Comparison of ENCODE assay signal across 8 cellular contexts in genomic region chr12:9283346-9284095, GRCh38.
DNase-seq lines count a peak whose midpoint lies in the region; ATAC-seq and TF ChIP-seq lines count a peak whose summit lies in the region.
"Not testable (repeated sequence)": the region's sequence is repeated elsewhere in the genome, so short reads cannot be mapped to it uniquely, and the experiment has no call there.

No MANE protein-coding gene starts in this region.

- POLR2A ChIA-PET in T-cell (lab: Charles Lee), result not testable (repeated sequence)

- 0 to 3% (median 0%) methylated on average over 12 to 40 of the region's 42 CpGs for WGBS in stomach, 5 donors

- not testable (repeated sequence) for TF ChIP-seq EP300 in stomach (IDR thresholded peaks at IDR 0.05)

- H3K9ac ChIP-seq in ES-I3 (ENCODE audit: low read depth, low read length), result peak overlapping the region; percentile 12; the same call in 1 of the 2 replicates

- CTCF ChIA-PET in T-cell (lab: Charles Lee), result not testable (repeated sequence)

- H3K27ac Mint-ChIP-seq in T-cell, result peak overlapping the region in 1 of 2 donors; percentile 94
- peak overlapping the region; percentile 98 for H3K27ac Mint-ChIP-seq in activated naive CD8-positive, alpha-beta T cell treated with anti-CD3 and anti-CD28 coated beads for 36 hours

- not testable (repeated sequence) for H3K4me1 Mint-ChIP-seq in T-cell; activated naive CD8-positive, alpha-beta T cell treated with anti-CD3 and anti-CD28 coated beads for 36 hours

- peak overlapping the region; percentile 41 to 49 (median 46) for H3K4me3 ChIP-seq in stomach

- TF ChIP-seq CTCF in omental fat pad (IDR thresholded peaks at IDR 0.05); stomach (IDR thresholded peaks at IDR 0.05): not testable (repeated sequence)

- not testable (repeated sequence) for H3K27me3 Mint-ChIP-seq in T-cell; activated naive CD8-positive, alpha-beta T cell treated with anti-CD3 and anti-CD28 coated beads for 36 hours

- DNase-seq in NCI-H146 treated with DMSO at 0.1 percent for 48 hours (lab: John Stamatoyannopoulos, UW; ENCODE audit: unreplicated experiment) (peak; percentile 81), T-cell (peak; percentile 41 to 90 (median 74)), head of caudate nucleus (peak; percentile 58 to 95 (median 86)), omental fat pad (ENCODE audit: low spot score) (peak; percentile 54), stomach (peak; percentile 84)
- DNase-seq in activated naive CD8-positive, alpha-beta T cell treated with anti-CD3 and anti-CD28 coated beads for 36 hours, result peak; percentile 88

- H3K27ac ChIP-seq in stomach, result peak overlapping the region; percentile 64 to 89 (median 81)

- H3K27me3 ChIP-seq in stomach, result not testable (repeated sequence)

- H3K4me3 Mint-ChIP-seq in T-cell, result peak overlapping the region; percentile 77 to 96 (median 93)
- peak overlapping the region; percentile 93 for H3K4me3 Mint-ChIP-seq in activated naive CD8-positive, alpha-beta T cell treated with anti-CD3 and anti-CD28 coated beads for 36 hours

- not testable (repeated sequence) for H3K36me3 Mint-ChIP-seq in T-cell; activated naive CD8-positive, alpha-beta T cell treated with anti-CD3 and anti-CD28 coated beads for 36 hours

- ATAC-seq in HG02610 (IDR thresholded peaks at IDR 0.05; ENCODE audit: unreplicated experiment) (peak; percentile 46), T-cell (replicated peaks in 1 of 4) (peak; percentile 64 to 94 (median 66)), omental fat pad (ENCODE audit: low FRiP score) (peak; percentile 95)

- H3K36me3 ChIP-seq in ES-I3 (ENCODE audit: insufficient read depth, low read length); stomach: not testable (repeated sequence)

- not testable (repeated sequence) for H3K9me3 ChIP-seq in ES-I3 (ENCODE audit: control insufficient read depth, insufficient read depth, low read length); stomach

- intact Hi-C loops in head of caudate nucleus (cut with DNase I); stomach (cut with DNase I; ENCODE audit: low total_unique reads): not testable (repeated sequence)

- H3K9me3 Mint-ChIP-seq in T-cell; activated naive CD8-positive, alpha-beta T cell treated with anti-CD3 and anti-CD28 coated beads for 36 hours: not testable (repeated sequence)

- not testable (repeated sequence) for TF ChIP-seq POLR2A in stomach (IDR thresholded peaks at IDR 0.05)

- H3K4me1 ChIP-seq in ES-I3 (ENCODE audit: insufficient read depth, low read length); stomach: not testable (repeated sequence)

Comparison
In these comparisons a context has a peak if more than half of its experiments do, and no peak if none do; other contexts are left out.
1. Peak in every context shown above with its lines: DNase-seq, ATAC-seq, H3K4me3 ChIP-seq and H3K27ac ChIP-seq.